In the genomic region with DNA sequence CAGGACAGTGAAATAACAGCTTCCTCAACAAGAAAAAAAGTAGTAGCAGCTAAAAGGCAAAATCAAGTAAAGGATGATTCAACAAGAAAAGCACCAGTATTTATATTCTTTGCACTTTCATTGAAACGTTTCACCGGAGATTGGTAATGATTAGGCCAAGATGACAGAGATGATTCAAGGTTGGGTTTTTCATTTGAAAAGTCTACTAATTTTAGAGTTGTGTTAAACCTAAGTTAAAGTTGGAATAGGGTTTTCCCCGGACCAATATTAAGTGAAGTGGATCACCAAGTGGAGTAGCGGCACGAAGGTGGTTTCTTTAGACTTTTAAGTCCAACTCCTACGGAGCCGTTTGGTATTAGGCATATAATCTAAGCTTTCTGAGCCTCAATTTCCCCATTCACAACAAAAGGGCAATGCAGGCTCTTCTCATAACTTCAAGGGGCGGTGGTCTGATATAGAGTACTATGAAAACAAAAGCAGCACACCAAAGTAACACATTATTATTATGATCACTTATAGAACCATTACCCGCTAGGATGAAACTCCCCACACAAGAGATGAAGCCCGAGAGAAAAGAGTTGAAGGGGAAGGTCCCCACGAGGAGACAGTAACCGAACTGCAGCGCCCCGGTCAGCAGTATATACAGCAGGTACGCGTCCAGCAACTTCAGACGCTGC, we compare ENCODE assay signal across 1 cellular context.
TF ChIP-seq lines count a peak whose summit lies in the region.

No MANE protein-coding gene starts in this region.

TF ChIP-seq in GM12878, 131 proteins besides CTCF, POLR2A, EP300 and RAD21 (continues in another document):
- TF ChIP-seq, protein P1, sequence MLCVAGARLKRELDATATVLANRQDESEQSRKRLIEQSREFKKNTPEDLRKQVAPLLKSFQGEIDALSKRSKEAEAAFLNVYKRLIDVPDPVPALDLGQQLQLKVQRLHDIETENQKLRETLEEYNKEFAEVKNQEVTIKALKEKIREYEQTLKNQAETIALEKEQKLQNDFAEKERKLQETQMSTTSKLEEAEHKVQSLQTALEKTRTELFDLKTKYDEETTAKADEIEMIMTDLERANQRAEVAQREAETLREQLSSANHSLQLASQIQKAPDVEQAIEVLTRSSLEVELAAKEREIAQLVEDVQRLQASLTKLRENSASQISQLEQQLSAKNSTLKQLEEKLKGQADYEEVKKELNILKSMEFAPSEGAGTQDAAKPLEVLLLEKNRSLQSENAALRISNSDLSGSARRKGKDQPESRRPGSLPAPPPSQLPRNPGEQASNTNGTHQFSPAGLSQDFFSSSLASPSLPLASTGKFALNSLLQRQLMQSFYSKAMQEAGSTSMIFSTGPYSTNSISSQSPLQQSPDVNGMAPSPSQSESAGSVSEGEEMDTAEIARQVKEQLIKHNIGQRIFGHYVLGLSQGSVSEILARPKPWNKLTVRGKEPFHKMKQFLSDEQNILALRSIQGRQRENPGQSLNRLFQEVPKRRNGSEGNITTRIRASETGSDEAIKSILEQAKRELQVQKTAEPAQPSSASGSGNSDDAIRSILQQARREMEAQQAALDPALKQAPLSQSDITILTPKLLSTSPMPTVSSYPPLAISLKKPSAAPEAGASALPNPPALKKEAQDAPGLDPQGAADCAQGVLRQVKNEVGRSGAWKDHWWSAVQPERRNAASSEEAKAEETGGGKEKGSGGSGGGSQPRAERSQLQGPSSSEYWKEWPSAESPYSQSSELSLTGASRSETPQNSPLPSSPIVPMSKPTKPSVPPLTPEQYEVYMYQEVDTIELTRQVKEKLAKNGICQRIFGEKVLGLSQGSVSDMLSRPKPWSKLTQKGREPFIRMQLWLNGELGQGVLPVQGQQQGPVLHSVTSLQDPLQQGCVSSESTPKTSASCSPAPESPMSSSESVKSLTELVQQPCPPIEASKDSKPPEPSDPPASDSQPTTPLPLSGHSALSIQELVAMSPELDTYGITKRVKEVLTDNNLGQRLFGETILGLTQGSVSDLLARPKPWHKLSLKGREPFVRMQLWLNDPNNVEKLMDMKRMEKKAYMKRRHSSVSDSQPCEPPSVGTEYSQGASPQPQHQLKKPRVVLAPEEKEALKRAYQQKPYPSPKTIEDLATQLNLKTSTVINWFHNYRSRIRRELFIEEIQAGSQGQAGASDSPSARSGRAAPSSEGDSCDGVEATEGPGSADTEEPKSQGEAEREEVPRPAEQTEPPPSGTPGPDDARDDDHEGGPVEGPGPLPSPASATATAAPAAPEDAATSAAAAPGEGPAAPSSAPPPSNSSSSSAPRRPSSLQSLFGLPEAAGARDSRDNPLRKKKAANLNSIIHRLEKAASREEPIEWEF (IDR thresholded peaks at IDR 0.05; ENCODE audit: insufficient replicate concordance, low read depth, low read length) = no peak
- TF ChIP-seq NFIC (IDR thresholded peaks at IDR 0.05; ENCODE audit: low read depth, low read length) (peak; percentile 83), RFX5 (IDR thresholded peaks at IDR 0.05; ENCODE audit: low read depth, low read length) (no peak), MTA2 (IDR thresholded peaks at IDR 0.05; ENCODE audit: low read depth) (no peak), RUNX3 (IDR thresholded peaks at IDR 0.05; ENCODE audit: low read length) (peak; percentile 20; the same call in 1 of the 2 replicates), PML (IDR thresholded peaks at IDR 0.05; ENCODE audit: low read length) (0 out of 2 replicates have a peak, but pooled peaks have one; percentile 38), RCOR1 (conservative IDR thresholded peaks at IDR 0.05; ENCODE audit: low read depth, low read length) (no peak), TCF7 (IDR thresholded peaks at IDR 0.05; ENCODE audit: borderline replicate concordance) (no peak; the same call in 1 of the 2 replicates), ZNF24 (IDR thresholded peaks at IDR 0.05) (no peak), ZNF622 (IDR thresholded peaks at IDR 0.05) (no peak), NFXL1 (IDR thresholded peaks at IDR 0.05; ENCODE audit: borderline replicate concordance) (no peak), DPF2 (IDR thresholded peaks at IDR 0.05) (peak; percentile 28), CHD1 (IDR thresholded peaks at IDR 0.05; ENCODE audit: low read depth, low read length) (0 out of 2 replicates have a peak, but pooled peaks have one; percentile 65), STAT1 (conservative IDR thresholded peaks at IDR 0.05) (0 out of 2 replicates have a peak, but pooled peaks have one; percentile 70), CHD4 (IDR thresholded peaks at IDR 0.05) (no peak), EED (IDR thresholded peaks at IDR 0.05; ENCODE audit: low read depth) (no peak), RB1 (IDR thresholded peaks at IDR 0.05; ENCODE audit: borderline replicate concordance) (peak; percentile 15; the same call in 1 of the 2 replicates), SUPT20H (IDR thresholded peaks at IDR 0.05; ENCODE audit: borderline replicate concordance, control insufficient read depth, low read depth, low read length) (no peak), RELA (IDR thresholded peaks at IDR 0.05; ENCODE audit: borderline replicate concordance, partially characterized antibody) (no peak), FOXM1 (IDR thresholded peaks at IDR 0.05; ENCODE audit: low read depth, low read length) (peak; percentile 26; the same call in 1 of the 2 replicates), BHLHE40 (IDR thresholded peaks at IDR 0.05; ENCODE audit: borderline replicate concordance in 1 of 2, low read depth in 2 of 2, low read length in 1 of 2) (no peak), YY1 (IDR thresholded peaks at IDR 0.05; ENCODE audit: low read depth, low read length) (no peak), TCF3 (IDR thresholded peaks at IDR 0.05; ENCODE audit: borderline replicate concordance, insufficient read depth, low read depth, low read length) (no peak), ETV6 (conservative IDR thresholded peaks at IDR 0.05 in 1 of 2, IDR thresholded peaks at IDR 0.05 in 1 of 2; ENCODE audit: borderline replicate concordance in 1 of 2, low read depth in 1 of 2) (0 out of 4 replicates have a peak, but pooled peaks of 1 of the 2 experiments have one; percentile 10), MTA3 (IDR thresholded peaks at IDR 0.05; ENCODE audit: borderline replicate concordance, low read length) (peak; percentile 61; the same call in 1 of the 2 replicates), BCL11A (IDR thresholded peaks at IDR 0.05; ENCODE audit: low read depth, low read length) (no peak), TARDBP (IDR thresholded peaks at IDR 0.05; ENCODE audit: borderline replicate concordance) (no peak), SPI1 (IDR thresholded peaks at IDR 0.05; ENCODE audit: borderline replicate concordance, insufficient read depth, low read depth, low read length) (no peak), MEF2A (IDR thresholded peaks at IDR 0.05; ENCODE audit: insufficient read depth, low read depth, low read length) (0 out of 2 replicates have a peak, but pooled peaks have one; percentile 40), SMAD1 (IDR thresholded peaks at IDR 0.05; ENCODE audit: low read depth, partially characterized antibody) (peak; percentile 47), CBX5 (IDR thresholded peaks at IDR 0.05; ENCODE audit: low read depth) (no peak)
- TF ChIP-seq, protein P2, sequence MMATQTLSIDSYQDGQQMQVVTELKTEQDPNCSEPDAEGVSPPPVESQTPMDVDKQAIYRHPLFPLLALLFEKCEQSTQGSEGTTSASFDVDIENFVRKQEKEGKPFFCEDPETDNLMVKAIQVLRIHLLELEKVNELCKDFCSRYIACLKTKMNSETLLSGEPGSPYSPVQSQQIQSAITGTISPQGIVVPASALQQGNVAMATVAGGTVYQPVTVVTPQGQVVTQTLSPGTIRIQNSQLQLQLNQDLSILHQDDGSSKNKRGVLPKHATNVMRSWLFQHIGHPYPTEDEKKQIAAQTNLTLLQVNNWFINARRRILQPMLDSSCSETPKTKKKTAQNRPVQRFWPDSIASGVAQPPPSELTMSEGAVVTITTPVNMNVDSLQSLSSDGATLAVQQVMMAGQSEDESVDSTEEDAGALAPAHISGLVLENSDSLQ (IDR thresholded peaks at IDR 0.05) = no peak
- TF ChIP-seq, protein P3, sequence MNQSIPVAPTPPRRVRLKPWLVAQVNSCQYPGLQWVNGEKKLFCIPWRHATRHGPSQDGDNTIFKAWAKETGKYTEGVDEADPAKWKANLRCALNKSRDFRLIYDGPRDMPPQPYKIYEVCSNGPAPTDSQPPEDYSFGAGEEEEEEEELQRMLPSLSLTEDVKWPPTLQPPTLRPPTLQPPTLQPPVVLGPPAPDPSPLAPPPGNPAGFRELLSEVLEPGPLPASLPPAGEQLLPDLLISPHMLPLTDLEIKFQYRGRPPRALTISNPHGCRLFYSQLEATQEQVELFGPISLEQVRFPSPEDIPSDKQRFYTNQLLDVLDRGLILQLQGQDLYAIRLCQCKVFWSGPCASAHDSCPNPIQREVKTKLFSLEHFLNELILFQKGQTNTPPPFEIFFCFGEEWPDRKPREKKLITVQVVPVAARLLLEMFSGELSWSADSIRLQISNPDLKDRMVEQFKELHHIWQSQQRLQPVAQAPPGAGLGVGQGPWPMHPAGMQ (IDR thresholded peaks at IDR 0.05; ENCODE audit: borderline replicate concordance) = no peak
- TF ChIP-seq, protein P4, sequence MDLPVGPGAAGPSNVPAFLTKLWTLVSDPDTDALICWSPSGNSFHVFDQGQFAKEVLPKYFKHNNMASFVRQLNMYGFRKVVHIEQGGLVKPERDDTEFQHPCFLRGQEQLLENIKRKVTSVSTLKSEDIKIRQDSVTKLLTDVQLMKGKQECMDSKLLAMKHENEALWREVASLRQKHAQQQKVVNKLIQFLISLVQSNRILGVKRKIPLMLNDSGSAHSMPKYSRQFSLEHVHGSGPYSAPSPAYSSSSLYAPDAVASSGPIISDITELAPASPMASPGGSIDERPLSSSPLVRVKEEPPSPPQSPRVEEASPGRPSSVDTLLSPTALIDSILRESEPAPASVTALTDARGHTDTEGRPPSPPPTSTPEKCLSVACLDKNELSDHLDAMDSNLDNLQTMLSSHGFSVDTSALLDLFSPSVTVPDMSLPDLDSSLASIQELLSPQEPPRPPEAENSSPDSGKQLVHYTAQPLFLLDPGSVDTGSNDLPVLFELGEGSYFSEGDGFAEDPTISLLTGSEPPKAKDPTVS (IDR thresholded peaks at IDR 0.05; ENCODE audit: low read depth, low read length) = no peak
- TF ChIP-seq, protein P5, sequence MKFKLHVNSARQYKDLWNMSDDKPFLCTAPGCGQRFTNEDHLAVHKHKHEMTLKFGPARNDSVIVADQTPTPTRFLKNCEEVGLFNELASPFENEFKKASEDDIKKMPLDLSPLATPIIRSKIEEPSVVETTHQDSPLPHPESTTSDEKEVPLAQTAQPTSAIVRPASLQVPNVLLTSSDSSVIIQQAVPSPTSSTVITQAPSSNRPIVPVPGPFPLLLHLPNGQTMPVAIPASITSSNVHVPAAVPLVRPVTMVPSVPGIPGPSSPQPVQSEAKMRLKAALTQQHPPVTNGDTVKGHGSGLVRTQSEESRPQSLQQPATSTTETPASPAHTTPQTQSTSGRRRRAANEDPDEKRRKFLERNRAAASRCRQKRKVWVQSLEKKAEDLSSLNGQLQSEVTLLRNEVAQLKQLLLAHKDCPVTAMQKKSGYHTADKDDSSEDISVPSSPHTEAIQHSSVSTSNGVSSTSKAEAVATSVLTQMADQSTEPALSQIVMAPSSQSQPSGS (IDR thresholded peaks at IDR 0.05; ENCODE audit: low read length) = peak; percentile 36; the same call in 1 of the 2 replicates
- TF ChIP-seq, protein P6, sequence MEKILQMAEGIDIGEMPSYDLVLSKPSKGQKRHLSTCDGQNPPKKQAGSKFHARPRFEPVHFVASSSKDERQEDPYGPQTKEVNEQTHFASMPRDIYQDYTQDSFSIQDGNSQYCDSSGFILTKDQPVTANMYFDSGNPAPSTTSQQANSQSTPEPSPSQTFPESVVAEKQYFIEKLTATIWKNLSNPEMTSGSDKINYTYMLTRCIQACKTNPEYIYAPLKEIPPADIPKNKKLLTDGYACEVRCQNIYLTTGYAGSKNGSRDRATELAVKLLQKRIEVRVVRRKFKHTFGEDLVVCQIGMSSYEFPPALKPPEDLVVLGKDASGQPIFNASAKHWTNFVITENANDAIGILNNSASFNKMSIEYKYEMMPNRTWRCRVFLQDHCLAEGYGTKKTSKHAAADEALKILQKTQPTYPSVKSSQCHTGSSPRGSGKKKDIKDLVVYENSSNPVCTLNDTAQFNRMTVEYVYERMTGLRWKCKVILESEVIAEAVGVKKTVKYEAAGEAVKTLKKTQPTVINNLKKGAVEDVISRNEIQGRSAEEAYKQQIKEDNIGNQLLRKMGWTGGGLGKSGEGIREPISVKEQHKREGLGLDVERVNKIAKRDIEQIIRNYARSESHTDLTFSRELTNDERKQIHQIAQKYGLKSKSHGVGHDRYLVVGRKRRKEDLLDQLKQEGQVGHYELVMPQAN (conservative IDR thresholded peaks at IDR 0.05) = peak; percentile 71
- TF ChIP-seq, protein P7, sequence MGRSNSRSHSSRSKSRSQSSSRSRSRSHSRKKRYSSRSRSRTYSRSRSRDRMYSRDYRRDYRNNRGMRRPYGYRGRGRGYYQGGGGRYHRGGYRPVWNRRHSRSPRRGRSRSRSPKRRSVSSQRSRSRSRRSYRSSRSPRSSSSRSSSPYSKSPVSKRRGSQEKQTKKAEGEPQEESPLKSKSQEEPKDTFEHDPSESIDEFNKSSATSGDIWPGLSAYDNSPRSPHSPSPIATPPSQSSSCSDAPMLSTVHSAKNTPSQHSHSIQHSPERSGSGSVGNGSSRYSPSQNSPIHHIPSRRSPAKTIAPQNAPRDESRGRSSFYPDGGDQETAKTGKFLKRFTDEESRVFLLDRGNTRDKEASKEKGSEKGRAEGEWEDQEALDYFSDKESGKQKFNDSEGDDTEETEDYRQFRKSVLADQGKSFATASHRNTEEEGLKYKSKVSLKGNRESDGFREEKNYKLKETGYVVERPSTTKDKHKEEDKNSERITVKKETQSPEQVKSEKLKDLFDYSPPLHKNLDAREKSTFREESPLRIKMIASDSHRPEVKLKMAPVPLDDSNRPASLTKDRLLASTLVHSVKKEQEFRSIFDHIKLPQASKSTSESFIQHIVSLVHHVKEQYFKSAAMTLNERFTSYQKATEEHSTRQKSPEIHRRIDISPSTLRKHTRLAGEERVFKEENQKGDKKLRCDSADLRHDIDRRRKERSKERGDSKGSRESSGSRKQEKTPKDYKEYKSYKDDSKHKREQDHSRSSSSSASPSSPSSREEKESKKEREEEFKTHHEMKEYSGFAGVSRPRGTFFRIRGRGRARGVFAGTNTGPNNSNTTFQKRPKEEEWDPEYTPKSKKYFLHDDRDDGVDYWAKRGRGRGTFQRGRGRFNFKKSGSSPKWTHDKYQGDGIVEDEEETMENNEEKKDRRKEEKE (IDR thresholded peaks at IDR 0.05) = no peak
- TF ChIP-seq, protein P8, sequence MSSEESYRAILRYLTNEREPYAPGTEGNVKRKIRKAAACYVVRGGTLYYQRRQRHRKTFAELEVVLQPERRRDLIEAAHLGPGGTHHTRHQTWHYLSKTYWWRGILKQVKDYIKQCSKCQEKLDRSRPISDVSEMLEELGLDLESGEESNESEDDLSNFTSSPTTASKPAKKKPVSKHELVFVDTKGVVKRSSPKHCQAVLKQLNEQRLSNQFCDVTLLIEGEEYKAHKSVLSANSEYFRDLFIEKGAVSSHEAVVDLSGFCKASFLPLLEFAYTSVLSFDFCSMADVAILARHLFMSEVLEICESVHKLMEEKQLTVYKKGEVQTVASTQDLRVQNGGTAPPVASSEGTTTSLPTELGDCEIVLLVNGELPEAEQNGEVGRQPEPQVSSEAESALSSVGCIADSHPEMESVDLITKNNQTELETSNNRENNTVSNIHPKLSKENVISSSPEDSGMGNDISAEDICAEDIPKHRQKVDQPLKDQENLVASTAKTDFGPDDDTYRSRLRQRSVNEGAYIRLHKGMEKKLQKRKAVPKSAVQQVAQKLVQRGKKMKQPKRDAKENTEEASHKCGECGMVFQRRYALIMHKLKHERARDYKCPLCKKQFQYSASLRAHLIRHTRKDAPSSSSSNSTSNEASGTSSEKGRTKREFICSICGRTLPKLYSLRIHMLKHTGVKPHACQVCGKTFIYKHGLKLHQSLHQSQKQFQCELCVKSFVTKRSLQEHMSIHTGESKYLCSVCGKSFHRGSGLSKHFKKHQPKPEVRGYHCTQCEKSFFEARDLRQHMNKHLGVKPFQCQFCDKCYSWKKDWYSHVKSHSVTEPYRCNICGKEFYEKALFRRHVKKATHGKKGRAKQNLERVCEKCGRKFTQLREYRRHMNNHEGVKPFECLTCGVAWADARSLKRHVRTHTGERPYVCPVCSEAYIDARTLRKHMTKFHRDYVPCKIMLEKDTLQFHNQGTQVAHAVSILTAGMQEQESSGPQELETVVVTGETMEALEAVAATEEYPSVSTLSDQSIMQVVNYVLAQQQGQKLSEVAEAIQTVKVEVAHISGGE (CRISPR knock-in tag; IDR thresholded peaks at IDR 0.05) = no peak
